21 cellular contexts compared by ENCODE assay signal in the genomic region with DNA sequence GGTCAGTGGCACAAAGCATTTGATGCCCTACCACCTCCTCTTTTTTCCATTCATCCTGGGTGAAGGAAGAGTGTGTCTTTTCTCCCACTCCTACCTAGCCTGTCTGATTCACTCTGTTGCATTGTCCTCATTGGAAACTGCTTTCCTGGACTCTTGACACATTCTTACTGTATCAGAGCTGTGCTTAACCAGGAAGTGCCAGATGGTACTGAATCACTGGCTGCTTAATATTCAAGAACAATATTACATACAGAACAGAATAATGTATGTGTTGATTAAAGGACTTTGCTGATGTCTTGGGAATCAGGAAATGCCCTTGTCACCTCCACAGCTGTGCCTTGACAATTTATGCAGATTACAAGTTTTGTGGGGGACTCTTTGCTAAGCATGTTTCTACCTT. TPM values are rescaled to one million over a fixed set of nuclear protein-coding genes. Genes with fewer than 3 reads are reported as not detected.
DNase-seq lines count a peak whose midpoint lies in the region; ATAC-seq, FAIRE-seq and TF ChIP-seq lines count a peak whose summit lies in the region.
"Had no signal": no experiment of that assay in that cellular context is flagged by ENCODE, and none has a peak within 500 bp of the region (broad histone marks: within the 10 kb centered on the region; RNA-seq: fewer than 3 reads in every experiment).

No MANE protein-coding gene starts in this region.

- no peaks in the 10 kb centered on the region for H3K9me3 ChIP-seq in astrocyte (ENCODE audit: insufficient read depth, low read depth, low read length)
- H3K9me3 ChIP-seq in sigmoid colon, result no peaks in the 10 kb centered on the region
- H3K9me3 ChIP-seq: MG63, SJSA1 had no signal

- H3K27ac Mint-ChIP-seq in stimulated activated naive CD8-positive, alpha-beta T cell treated with anti-CD3 and anti-CD28 coated beads, Interleukin-15, amount 100 ng/mL, for 72 hours, result no peak overlapping the region
- H3K27ac Mint-ChIP-seq in astrocyte (ENCODE audit: unreplicated experiment), result peak overlapping the region; percentile 83
- H3K27ac Mint-ChIP-seq: activated naive CD8-positive, alpha-beta T cell treated with anti-CD3 and anti-CD28 coated beads, Interleukin-2, amount 10 ng/mL, durations not matched to agents 7 days and 5 days; activated T-cell treated with anti-CD3 and anti-CD28 coated beads, Interleukin-2, amount 50 U/mL, for 24 hours; CD8-positive, alpha-beta T cell had no signal

- peak overlapping the region; percentile 24 for H3K27ac ChIP-seq in astrocyte (ENCODE audit: low read depth, low read length)
- no peak overlapping the region for H3K27ac ChIP-seq in sigmoid colon
- H3K27ac ChIP-seq: SJSA1 had no signal

- H3K36me3 ChIP-seq in astrocyte (ENCODE audit: insufficient read depth, low read length) (no peaks in the 10 kb centered on the region), sigmoid colon (no peaks in the 10 kb centered on the region)
- H3K36me3 ChIP-seq: MG63, SJSA1 had no signal

- TF ChIP-seq CTCF in astrocyte (IDR thresholded peaks at IDR 0.05; ENCODE audit: insufficient read depth, low read depth, low read length), result no peak
- no peak for TF ChIP-seq CTCF in sigmoid colon (IDR thresholded peaks at IDR 0.05)

- intact Hi-C loops in sigmoid colon (cut with DNase I), result loop anchor here (10.0 kb wide), 1 partner anchor 540 kb away; no protein-coding TSS in a partner anchor

- TF ChIP-seq EP300 in sigmoid colon (IDR thresholded peaks at IDR 0.05), result no peak

- H3K79me2 ChIP-seq in astrocyte (ENCODE audit: insufficient read depth, low read length), result no peaks in the 10 kb centered on the region

- no peak overlapping the region for H3K4me3 Mint-ChIP-seq in stimulated activated naive CD8-positive, alpha-beta T cell treated with anti-CD3 and anti-CD28 coated beads, Interleukin-15, amount 100 ng/mL, for 72 hours
- H3K4me3 Mint-ChIP-seq in astrocyte (ENCODE audit: unreplicated experiment), result no peak overlapping the region
- H3K4me3 Mint-ChIP-seq: activated naive CD8-positive, alpha-beta T cell treated with anti-CD3 and anti-CD28 coated beads, Interleukin-2, amount 10 ng/mL, durations not matched to agents 7 days and 5 days; activated T-cell treated with anti-CD3 and anti-CD28 coated beads, Interleukin-2, amount 50 U/mL, for 24 hours; CD8-positive, alpha-beta T cell had no signal

- H3K4me1 ChIP-seq in astrocyte (ENCODE audit: insufficient read depth, low read length), result peaks cover 12% of the 10 kb centered on the region
- no peaks in the 10 kb centered on the region for H3K4me1 ChIP-seq in sigmoid colon

- peak overlapping the region; percentile 14 for H3K9ac ChIP-seq in astrocyte (ENCODE audit: low read length)

- no peaks in the 10 kb centered on the region for H4K20me1 ChIP-seq in astrocyte (ENCODE audit: insufficient read depth, low read length)

- H3K36me3 Mint-ChIP-seq in astrocyte (ENCODE audit: low read depth, unreplicated experiment), result no peaks in the 10 kb centered on the region
- H3K36me3 Mint-ChIP-seq: activated naive CD8-positive, alpha-beta T cell treated with anti-CD3 and anti-CD28 coated beads, Interleukin-2, amount 10 ng/mL, durations not matched to agents 7 days and 5 days; CD8-positive, alpha-beta T cell had no signal

- peaks cover 10% of the 10 kb centered on the region for H3K4me1 Mint-ChIP-seq in stimulated activated naive CD8-positive, alpha-beta T cell treated with anti-CD3 and anti-CD28 coated beads, Interleukin-15, amount 100 ng/mL, for 72 hours
- peaks cover 11% of the 10 kb centered on the region for H3K4me1 Mint-ChIP-seq in astrocyte (ENCODE audit: low read depth, unreplicated experiment)

- TF ChIP-seq POLR2A in sigmoid colon (IDR thresholded peaks at IDR 0.05), result no peak

- no peaks in the 10 kb centered on the region for H3K27me3 Mint-ChIP-seq in stimulated activated naive CD8-positive, alpha-beta T cell treated with anti-CD3 and anti-CD28 coated beads, Interleukin-15, amount 100 ng/mL, for 72 hours
- no peaks in the 10 kb centered on the region for H3K27me3 Mint-ChIP-seq in astrocyte (ENCODE audit: low read depth, unreplicated experiment)
- H3K27me3 Mint-ChIP-seq: activated naive CD8-positive, alpha-beta T cell treated with anti-CD3 and anti-CD28 coated beads, Interleukin-2, amount 10 ng/mL, durations not matched to agents 7 days and 5 days had no signal

- ATAC-seq in stimulated activated naive CD8-positive, alpha-beta T cell treated with anti-CD3 and anti-CD28 coated beads, Interleukin-15, Interleukin-2, amounts not matched to agents 100 U/mL and 50 U/mL, for 24 hours, result peak; percentile 14
- no peak for ATAC-seq in stimulated activated naive CD8-positive, alpha-beta T cell treated with anti-CD3 and anti-CD28 coated beads, Interleukin-15, amount 100 ng/mL, for 72 hours
- no peak for ATAC-seq in HG02759 (IDR thresholded peaks at IDR 0.05; ENCODE audit: unreplicated experiment)
- ATAC-seq: CD8-positive, alpha-beta T cell; GM12878 had no signal

- H2AFZ ChIP-seq in astrocyte (ENCODE audit: low read depth, low read length), result peak overlapping the region; percentile 8

- H3K4me2 ChIP-seq in astrocyte (ENCODE audit: low read length), result peak overlapping the region; percentile 62

- DNase-seq in stimulated activated naive CD8-positive, alpha-beta T cell treated with anti-CD3 and anti-CD28 coated beads, Interleukin-15, Interleukin-2, amounts not matched to agents 100 U/mL and 50 U/mL, for 24 hours, result no peak
- DNase-seq in stimulated activated naive CD8-positive, alpha-beta T cell treated with anti-CD3 and anti-CD28 coated beads, Interleukin-15, amount 100 ng/mL, for 72 hours, result no peak
- peak; percentile 65 for DNase-seq in astrocyte (ENCODE audit: low read depth)
- peak; percentile 67 for DNase-seq in glomerular endothelial cell (ENCODE audit: extremely low read depth, low read depth, low spot score)
- DNase-seq in activated T-cell treated with anti-CD3 and anti-CD28 coated beads, Interleukin-2, amount 50 U/mL, for 48 hours, result no peak
- DNase-seq in NCI-H1930 (lab: John Stamatoyannopoulos, UW), result no peak
- no peak for DNase-seq in sigmoid colon
- DNase-seq: ACHN; activated CD4-positive, alpha-beta T cell treated with anti-CD3 and anti-CD28 coated beads, Interleukin-2, amount 50 U/mL, for 1 hour; activated naive CD8-positive, alpha-beta T cell treated with anti-CD3 and anti-CD28 coated beads, Interleukin-2, amount 10 ng/mL, durations not matched to agents 7 days and 5 days; activated T-cell treated with anti-CD3 and anti-CD28 coated beads, Interleukin-2, amount 50 U/mL, for 24 hours; CD8-positive, alpha-beta T cell; MG63; NCI-H2029; NK-92 treated with Interleukin-12 subunit alpha and Interleukin-12 subunit beta, amount 100 ng/mL, for 24 hours; occipital lobe; trophoblast cell had no signal

- H3K9me3 Mint-ChIP-seq in stimulated activated naive CD8-positive, alpha-beta T cell treated with anti-CD3 and anti-CD28 coated beads, Interleukin-15, amount 100 ng/mL, for 72 hours, result no peaks in the 10 kb centered on the region
- H3K9me3 Mint-ChIP-seq in astrocyte (ENCODE audit: unreplicated experiment), result no peaks in the 10 kb centered on the region
- H3K9me3 Mint-ChIP-seq: activated T-cell treated with anti-CD3 and anti-CD28 coated beads, Interleukin-2, amount 50 U/mL, for 24 hours; CD8-positive, alpha-beta T cell had no signal

- FAIRE-seq in astrocyte (lab: Jason Lieb, UNC), result no peak
- FAIRE-seq: endometrium, GM12878 had no signal

- no peaks in the 10 kb centered on the region for H3K27me3 ChIP-seq in astrocyte (ENCODE audit: insufficient read depth, low read length)
- no peaks in the 10 kb centered on the region for H3K27me3 ChIP-seq in sigmoid colon
- H3K27me3 ChIP-seq: SJSA1 had no signal

- H3K4me3 ChIP-seq in astrocyte (ENCODE audit: insufficient read depth, low read depth, low read length) (no peak overlapping the region), sigmoid colon (no peak overlapping the region)
- H3K4me3 ChIP-seq: GM12878, MG63, SJSA1 had no signal

RNA-seq across cellular contexts. Expression of gene SVIP, which starts 44.4 kb away (rescaled TPM):
- total RNA-seq in astrocyte (7.0 and 15.9 TPM in 2 replicates), glomerular endothelial cell (21.7 and 23.6 TPM in 2 replicates), sigmoid colon (10 to 100 TPM in 3 of 4 donors, 1 to 10 TPM in 1; 6.9 to 16.8 (median 12.0) TPM)
- polyA plus RNA-seq in sigmoid colon, result 10 to 100 TPM in 2 of 3 donors, 1 to 10 TPM in 1; 9.7 to 17.1 (median 16.2) TPM

Comparison
In these comparisons a context has a peak if more than half of its experiments do, and no peak if none do; other contexts are left out.
1. DNase-seq: peak in astrocyte (single experiment) and glomerular endothelial cell (single experiment); none in stimulated activated naive CD8-positive, alpha-beta T cell treated with anti-CD3 and anti-CD28 coated beads, Interleukin-15, Interleukin-2, amounts not matched to agents 100 U/mL and 50 U/mL, for 24 hours (single experiment), stimulated activated naive CD8-positive, alpha-beta T cell treated with anti-CD3 and anti-CD28 coated beads, Interleukin-15, amount 100 ng/mL, for 72 hours (0 of 2), activated T-cell treated with anti-CD3 and anti-CD28 coated beads, Interleukin-2, amount 50 U/mL, for 48 hours (0 of 2), NCI-H1930 (0 of 2) and sigmoid colon (single experiment).